Comparison of ENCODE assay signal across 25 cellular contexts in genomic region chr1:115685029-115685705, GRCh38. TPM values are rescaled to one million over a fixed set of nuclear protein-coding genes. Genes with fewer than 3 reads are reported as not detected.
DNase-seq lines count a peak whose midpoint lies in the region; ATAC-seq, FAIRE-seq and TF ChIP-seq lines count a peak whose summit lies in the region.
"Had no signal": no experiment of that assay in that cellular context is flagged by ENCODE, and none has a peak within 500 bp of the region (broad histone marks: within the 10 kb centered on the region; RNA-seq: fewer than 3 reads in every experiment).

No MANE protein-coding gene starts in this region.

- TF ChIP-seq CTCF in K562 (IDR thresholded peaks at IDR 0.05 in 2 of 3, conservative IDR thresholded peaks at IDR 0.05 in 1 of 3; ENCODE audit: insufficient read depth in 2 of 3, low read depth in 1 of 3, low read length in 3 of 3) = no peak

- no peaks in the 10 kb centered on the region for H3K9me3 Mint-ChIP-seq in stimulated activated naive CD8-positive, alpha-beta T cell treated with anti-CD3 and anti-CD28 coated beads, Interleukin-15, amount 100 ng/mL, for 72 hours
- H3K9me3 Mint-ChIP-seq: CD4-positive, alpha-beta memory T cell; H9 had no signal

- CTCF ChIA-PET in K562 (lab: Yijun Ruan, JAX; ENCODE audit: low intra/inter-chr PET ratio) = no interaction called here

- no peaks in the 10 kb centered on the region for H3K27me3 Mint-ChIP-seq in stimulated activated naive CD8-positive, alpha-beta T cell treated with anti-CD3 and anti-CD28 coated beads, Interleukin-15, amount 100 ng/mL, for 72 hours
- H3K27me3 Mint-ChIP-seq: CD4-positive, alpha-beta memory T cell had no signal

- no peak for TF ChIP-seq POLR2A in K562 (conservative IDR thresholded peaks at IDR 0.05)

- no peaks in the 10 kb centered on the region for H4K20me1 ChIP-seq in K562 (replicated peaks; ENCODE audit: control insufficient read depth, insufficient read depth, low read length)
- H4K20me1 ChIP-seq: BLaER1 treated with 17β-estradiol and CSF1 and Interleukin-3, amounts not matched to agents 10 nM and 100 nM had no signal

- no peaks in the 10 kb centered on the region for H3K79me2 ChIP-seq in K562 (ENCODE audit: control insufficient read depth, insufficient read depth, low read length)

- H3K9ac ChIP-seq in K562 (ENCODE audit: insufficient read depth in 1 of 2, low read depth in 2 of 2, low read length in 2 of 2) = no peak overlapping the region
- H3K9ac ChIP-seq: BLaER1 treated with 17β-estradiol and CSF1 and Interleukin-3, amounts not matched to agents 10 nM and 100 nM; GM23248 had no signal

- POLR2A ChIA-PET in K562 (lab: Yijun Ruan, JAX) = interaction anchor here (0.5 to 0.7 kb wide), 3 partner anchors 26 to 437 kb away, joined by 3 read pairs; no protein-coding TSS in a partner anchor

- TF ChIP-seq RAD21 in K562 (CRISPR knock-in tag; conservative IDR thresholded peaks at IDR 0.05 in 1 of 2, IDR thresholded peaks at IDR 0.05 in 1 of 2) = peak in 1 of 2 experiments; percentile 20; a peak in 1 of 4 replicates

- H3K4me1 ChIP-seq in K562 (replicated peaks in 1 of 2; ENCODE audit: control insufficient read depth in 2 of 2, insufficient read depth in 2 of 2, low read length in 2 of 2) = no peaks in the 10 kb centered on the region
- H3K4me1 ChIP-seq: BLaER1 treated with 17β-estradiol and CSF1 and Interleukin-3, amounts not matched to agents 10 nM and 100 nM had no signal

- H3K4me1 Mint-ChIP-seq in stimulated activated naive CD8-positive, alpha-beta T cell treated with anti-CD3 and anti-CD28 coated beads, Interleukin-15, amount 100 ng/mL, for 72 hours = no peaks in the 10 kb centered on the region
- H3K4me1 Mint-ChIP-seq: CD4-positive, alpha-beta memory T cell; H9 had no signal

- H3K4me2 ChIP-seq in K562 (ENCODE audit: insufficient read depth, low read length) = no peak overlapping the region
- H3K4me2 ChIP-seq: BLaER1 treated with 17β-estradiol and CSF1 and Interleukin-3, amounts not matched to agents 10 nM and 100 nM had no signal

- 78% methylated on average over 14 of the region's 14 CpGs for whole genome bisulfite sequencing in K562 (ENCODE audit: insufficient coverage, low coverage, missing lambda C conversion rate)

- intact Hi-C loops in K562 (cut with micrococcal nuclease) = no loop called here

- ATAC-seq in stimulated activated naive CD8-positive, alpha-beta T cell treated with anti-CD3 and anti-CD28 coated beads, Interleukin-15, amount 100 ng/mL, for 72 hours = peak; percentile 59
- no peak for ATAC-seq in stimulated activated naive CD8-positive, alpha-beta T cell treated with anti-CD3 and anti-CD28 coated beads, Interleukin-15, Interleukin-2, amounts not matched to agents 100 U/mL and 50 U/mL, for 24 hours
- ATAC-seq in K562 (peak; percentile 77), GM18511 (IDR thresholded peaks at IDR 0.05; ENCODE audit: unreplicated experiment) (no peak)

- no TSS peak for BruUV-seq in K562 (replicated peaks; lab: Mats Ljungman, UMichigan)

- H3K27me3 ChIP-seq in K562 (ENCODE audit: control insufficient read depth in 2 of 2, insufficient read depth in 2 of 2, low read length in 2 of 2) = no peaks in the 10 kb centered on the region
- H3K27me3 ChIP-seq: BLaER1 treated with 17β-estradiol and CSF1 and Interleukin-3, amounts not matched to agents 10 nM and 100 nM had no signal

- peaks cover 54% of the 10 kb centered on the region for H3K36me3 ChIP-seq in K562 (ENCODE audit: control insufficient read depth, insufficient read depth, low read length)

- H3K27ac ChIP-seq in K562 (ENCODE audit: extremely low read depth, low read depth, low read length) = no peak overlapping the region
- H3K27ac ChIP-seq: BLaER1 treated with 17β-estradiol and CSF1 and Interleukin-3, amounts not matched to agents 10 nM and 100 nM; GM23248 had no signal

- FAIRE-seq in K562 (lab: Jason Lieb, UNC) = no peak
- FAIRE-seq: A204.1, G401.6 had no signal

- TF ChIP-seq EP300 in K562 (IDR thresholded peaks at IDR 0.05; ENCODE audit: low read length) = no peak

- no peaks in the 10 kb centered on the region for H3K9me1 ChIP-seq in K562 (ENCODE audit: control insufficient read depth, insufficient read depth, low read length)

- H3K9me3 ChIP-seq in K562 (replicated peaks; ENCODE audit: control insufficient read depth, insufficient read depth, low read depth, low read length) = no peaks in the 10 kb centered on the region
- H3K9me3 ChIP-seq: BLaER1 treated with 17β-estradiol and CSF1 and Interleukin-3, amounts not matched to agents 10 nM and 100 nM had no signal

- H3K4me3 Mint-ChIP-seq in stimulated activated naive CD8-positive, alpha-beta T cell treated with anti-CD3 and anti-CD28 coated beads, Interleukin-15, amount 100 ng/mL, for 72 hours = no peak overlapping the region
- H3K4me3 Mint-ChIP-seq: CD4-positive, alpha-beta memory T cell; H9 had no signal

- in situ Hi-C loops in K562 (cut with MboI) = no loop called here

- no peak overlapping the region for H2AFZ ChIP-seq in K562 (ENCODE audit: low read depth, low read length)
- H2AFZ ChIP-seq: GM23248 had no signal

- H3K4me3 ChIP-seq in K562 = no peak overlapping the region
- H3K4me3 ChIP-seq: BLaER1 treated with 17β-estradiol and CSF1 and Interleukin-3, amounts not matched to agents 10 nM and 100 nM; GM23248 had no signal

- peak overlapping the region; percentile 72 to 78 for H3K27ac Mint-ChIP-seq in stimulated activated naive CD8-positive, alpha-beta T cell treated with anti-CD3 and anti-CD28 coated beads, Interleukin-15, amount 100 ng/mL, for 72 hours
- H3K27ac Mint-ChIP-seq: CD4-positive, alpha-beta memory T cell; H9 had no signal

- DNase-seq in stimulated activated naive CD8-positive, alpha-beta T cell treated with anti-CD3 and anti-CD28 coated beads, Interleukin-15, amount 100 ng/mL, for 72 hours = no peak
- DNase-seq in stimulated activated naive CD8-positive, alpha-beta T cell treated with anti-CD3 and anti-CD28 coated beads, Interleukin-15, Interleukin-2, amounts not matched to agents 100 U/mL and 50 U/mL, for 24 hours = no peak
- DNase-seq in OCI-M1 (lab: John Stamatoyannopoulos, UW) = peak; percentile 10
- no peak for DNase-seq in K562 (ENCODE audit: extremely low read depth in 1 of 4, low spot score in 3 of 4)
- no peak for DNase-seq in HUDEP-2 (lab: John Stamatoyannopoulos, UW; ENCODE audit: unreplicated experiment in 76 of 76)
- DNase-seq in activated gamma-delta T cell (lab: John Stamatoyannopoulos, UW) = no peak
- DNase-seq: AML-193; CD4-positive, alpha-beta memory T cell; COR-L47; DMS53; GM23248; H9; Karpas-422; NCI-H1092; NCI-H1436 treated with DMSO at 0.1 percent for 48 hours; NCI-H187 treated with DMSO at 0.1 percent for 48 hours; NCI-H446; NCI-H526; NCI-H82; RPMI8226; SHP77 had no signal

TF ChIP-seq in K562, 482 proteins besides CTCF, POLR2A, EP300 and RAD21 (continues in another document):
- TF ChIP-seq ZNF740 (CRISPR knock-in tag; IDR thresholded peaks at IDR 0.05) (no peak), ZNF740 (tag; IDR thresholded peaks at IDR 0.05) (0 out of 4 replicates have a peak, but pooled peaks of 1 of the 2 experiments have one; percentile 35), ZNF165 (CRISPR knock-in tag; IDR thresholded peaks at IDR 0.05; ENCODE audit: borderline replicate concordance) (0 out of 2 replicates have a peak, but pooled peaks have one; percentile 53), ZFX (CRISPR knock-in tag; IDR thresholded peaks at IDR 0.05) (no peak), SMAD4 (CRISPR knock-in tag; conservative IDR thresholded peaks at IDR 0.05) (peak; percentile 96), ZBTB17 (CRISPR knock-in tag; IDR thresholded peaks at IDR 0.05) (0 out of 2 replicates have a peak, but pooled peaks have one; percentile 23), TCF7L2 (IDR thresholded peaks at IDR 0.05; ENCODE audit: low read depth, low read length) (no peak), ZNF589 (CRISPR knock-in tag; IDR thresholded peaks at IDR 0.05; ENCODE audit: low read depth) (peak; percentile 79), HOMEZ (CRISPR knock-in tag; IDR thresholded peaks at IDR 0.05) (0 out of 2 replicates have a peak, but pooled peaks have one; percentile 22)

RNA-seq across cellular contexts. Expression of gene VANGL1, which starts 43.4 kb away (rescaled TPM):
- total RNA-seq in K562 (2011; cell fraction: chromatin; rRNA removed; ENCODE audit: low replicate concordance) = 20.7 and 22.7 TPM in 2 replicates
- 13.6 and 15.0 TPM in 2 replicates for total RNA-seq in K562 (2011; cell fraction: nucleolus; rRNA removed)
- 17.8 and 20.5 TPM in 2 replicates for total RNA-seq in K562 (2011; cell fraction: nucleoplasm; rRNA removed)
- total RNA-seq in K562 (2014; rRNA removed) = 5.9 and 9.2 TPM in 2 replicates
- 9.3 and 10.4 TPM in 2 replicates for total RNA-seq in K562 (2014; rRNA removed; fragmentation: Illumina TruSeq; extraction: Trizol)
- 9.4 and 10.3 TPM in 2 replicates for total RNA-seq in K562 (2015; rRNA removed; fragmentation: Illumina TruSeq; extraction: Trizol)
- 12.7 and 12.9 TPM in 2 replicates for total RNA-seq in K562 (2021)
- 8.6 and 9.6 TPM in 2 replicates for polyA plus RNA-seq in K562 (2011; rRNA removed)
- 10.2 and 10.6 TPM in 2 replicates for polyA plus RNA-seq in K562 (2011; cell fraction: cytosol; rRNA removed)
- 8.4 and 10.9 TPM in 2 replicates for polyA plus RNA-seq in K562 (2011; cell fraction: nucleus; rRNA removed)
- 8.2 and 9.1 TPM in 2 replicates for polyA plus RNA-seq in K562 (2012)
- polyA plus RNA-seq in K562 (2014; fragmentation: Illumina TruSeq; extraction: Trizol) = 11.1 and 12.8 TPM in 2 replicates
- polyA plus RNA-seq in K562 (2014; fragmentation: Nextera tagmentation; extraction: Ambion mirVana) = 1 to 10 TPM in 1 of 2 experiments, under 1 TPM in 1; 0.90 to 1.2 TPM
- 6.0 and 10.2 TPM in 2 replicates for polyA plus RNA-seq in K562 (2014; rRNA removed)
- polyA minus RNA-seq in K562 (2011; rRNA and poly(A)+ RNA removed) = 10.1 and 10.6 TPM in 2 replicates
- polyA minus RNA-seq in K562 (2011; cell fraction: cytosol; rRNA and poly(A)+ RNA removed) = 4.4 and 7.1 TPM in 2 replicates
- 4.0 and 9.1 TPM in 2 replicates for polyA minus RNA-seq in K562 (2011; cell fraction: nucleus; rRNA and poly(A)+ RNA removed)

Comparison
In these comparisons a context has a peak if more than half of its experiments do, and no peak if none do; other contexts are left out.
1. ATAC-seq: peak in stimulated activated naive CD8-positive, alpha-beta T cell treated with anti-CD3 and anti-CD28 coated beads, Interleukin-15, amount 100 ng/mL, for 72 hours (single experiment) and K562 (single experiment); none in stimulated activated naive CD8-positive, alpha-beta T cell treated with anti-CD3 and anti-CD28 coated beads, Interleukin-15, Interleukin-2, amounts not matched to agents 100 U/mL and 50 U/mL, for 24 hours (single experiment) and GM18511 (single experiment).